ENCODE assay signal across 1 cellular context in the genomic region with DNA sequence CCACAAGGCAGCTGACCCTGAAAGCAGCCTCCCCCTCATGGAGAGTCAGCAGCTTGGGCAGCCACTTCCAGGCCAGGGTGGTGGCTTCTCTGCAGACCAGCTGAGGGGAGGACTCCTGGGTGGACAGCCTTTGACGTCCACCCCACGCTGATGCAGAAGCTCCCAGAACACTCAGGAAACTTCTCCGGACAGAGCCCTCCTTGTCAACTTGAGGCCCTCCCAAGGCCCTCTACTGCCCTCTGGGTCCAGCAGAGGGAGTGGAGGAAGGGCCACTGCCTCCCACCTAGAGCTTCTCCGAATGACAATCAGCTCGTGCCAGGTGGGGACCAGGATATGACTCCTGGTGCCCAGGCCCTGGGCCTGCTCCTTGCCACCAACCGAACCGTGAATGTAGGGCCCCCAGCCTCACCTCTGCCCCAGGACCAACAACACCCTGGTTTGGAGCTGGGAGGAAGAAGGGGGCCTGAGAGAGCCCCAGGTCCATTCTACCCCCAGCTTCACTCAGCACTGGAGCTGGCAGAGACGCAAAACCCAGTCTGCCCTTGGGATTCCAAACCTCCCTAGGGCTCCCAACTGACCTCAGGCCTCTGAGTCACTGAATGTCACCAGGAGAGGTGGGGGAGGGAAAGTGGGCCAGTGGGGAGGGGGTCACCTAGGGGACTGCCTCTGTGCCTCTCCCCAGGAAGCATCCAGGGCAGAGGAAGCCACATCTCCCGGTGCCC.
TF ChIP-seq lines count a peak whose summit lies in the region.

No MANE protein-coding gene starts in this region.

TF ChIP-seq in HepG2, 621 proteins besides CTCF, POLR2A, EP300 and RAD21 (continued from another document and continues in another):
- TF ChIP-seq, protein P1, sequence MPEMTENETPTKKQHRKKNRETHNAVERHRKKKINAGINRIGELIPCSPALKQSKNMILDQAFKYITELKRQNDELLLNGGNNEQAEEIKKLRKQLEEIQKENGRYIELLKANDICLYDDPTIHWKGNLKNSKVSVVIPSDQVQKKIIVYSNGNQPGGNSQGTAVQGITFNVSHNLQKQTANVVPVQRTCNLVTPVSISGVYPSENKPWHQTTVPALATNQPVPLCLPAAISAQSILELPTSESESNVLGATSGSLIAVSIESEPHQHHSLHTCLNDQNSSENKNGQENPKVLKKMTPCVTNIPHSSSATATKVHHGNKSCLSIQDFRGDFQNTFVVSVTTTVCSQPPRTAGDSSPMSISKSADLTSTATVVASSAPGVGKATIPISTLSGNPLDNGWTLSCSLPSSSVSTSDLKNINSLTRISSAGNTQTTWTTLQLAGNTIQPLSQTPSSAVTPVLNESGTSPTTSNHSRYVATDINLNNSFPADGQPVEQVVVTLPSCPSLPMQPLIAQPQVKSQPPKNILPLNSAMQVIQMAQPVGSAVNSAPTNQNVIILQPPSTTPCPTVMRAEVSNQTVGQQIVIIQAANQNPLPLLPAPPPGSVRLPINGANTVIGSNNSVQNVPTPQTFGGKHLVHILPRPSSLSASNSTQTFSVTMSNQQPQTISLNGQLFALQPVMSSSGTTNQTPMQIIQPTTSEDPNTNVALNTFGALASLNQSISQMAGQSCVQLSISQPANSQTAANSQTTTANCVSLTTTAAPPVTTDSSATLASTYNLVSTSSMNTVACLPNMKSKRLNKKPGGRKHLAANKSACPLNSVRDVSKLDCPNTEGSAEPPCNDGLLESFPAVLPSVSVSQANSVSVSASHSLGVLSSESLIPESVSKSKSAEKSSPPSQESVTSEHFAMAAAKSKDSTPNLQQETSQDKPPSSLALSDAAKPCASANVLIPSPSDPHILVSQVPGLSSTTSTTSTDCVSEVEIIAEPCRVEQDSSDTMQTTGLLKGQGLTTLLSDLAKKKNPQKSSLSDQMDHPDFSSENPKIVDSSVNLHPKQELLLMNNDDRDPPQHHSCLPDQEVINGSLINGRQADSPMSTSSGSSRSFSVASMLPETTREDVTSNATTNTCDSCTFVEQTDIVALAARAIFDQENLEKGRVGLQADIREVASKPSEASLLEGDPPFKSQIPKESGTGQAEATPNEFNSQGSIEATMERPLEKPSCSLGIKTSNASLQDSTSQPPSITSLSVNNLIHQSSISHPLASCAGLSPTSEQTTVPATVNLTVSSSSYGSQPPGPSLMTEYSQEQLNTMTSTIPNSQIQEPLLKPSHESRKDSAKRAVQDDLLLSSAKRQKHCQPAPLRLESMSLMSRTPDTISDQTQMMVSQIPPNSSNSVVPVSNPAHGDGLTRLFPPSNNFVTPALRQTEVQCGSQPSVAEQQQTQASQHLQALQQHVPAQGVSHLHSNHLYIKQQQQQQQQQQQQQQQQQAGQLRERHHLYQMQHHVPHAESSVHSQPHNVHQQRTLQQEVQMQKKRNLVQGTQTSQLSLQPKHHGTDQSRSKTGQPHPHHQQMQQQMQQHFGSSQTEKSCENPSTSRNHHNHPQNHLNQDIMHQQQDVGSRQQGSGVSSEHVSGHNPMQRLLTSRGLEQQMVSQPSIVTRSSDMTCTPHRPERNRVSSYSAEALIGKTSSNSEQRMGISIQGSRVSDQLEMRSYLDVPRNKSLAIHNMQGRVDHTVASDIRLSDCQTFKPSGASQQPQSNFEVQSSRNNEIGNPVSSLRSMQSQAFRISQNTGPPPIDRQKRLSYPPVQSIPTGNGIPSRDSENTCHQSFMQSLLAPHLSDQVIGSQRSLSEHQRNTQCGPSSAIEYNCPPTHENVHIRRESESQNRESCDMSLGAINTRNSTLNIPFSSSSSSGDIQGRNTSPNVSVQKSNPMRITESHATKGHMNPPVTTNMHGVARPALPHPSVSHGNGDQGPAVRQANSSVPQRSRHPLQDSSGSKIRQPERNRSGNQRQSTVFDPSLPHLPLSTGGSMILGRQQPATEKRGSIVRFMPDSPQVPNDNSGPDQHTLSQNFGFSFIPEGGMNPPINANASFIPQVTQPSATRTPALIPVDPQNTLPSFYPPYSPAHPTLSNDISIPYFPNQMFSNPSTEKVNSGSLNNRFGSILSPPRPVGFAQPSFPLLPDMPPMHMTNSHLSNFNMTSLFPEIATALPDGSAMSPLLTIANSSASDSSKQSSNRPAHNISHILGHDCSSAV (CRISPR knock-in tag; IDR thresholded peaks at IDR 0.05; ENCODE audit: borderline replicate concordance), result no peak
- TF ChIP-seq RARG (CRISPR knock-in tag; IDR thresholded peaks at IDR 0.05; ENCODE audit: low read depth) (no peak), ZC3H13 (CRISPR knock-in tag; IDR thresholded peaks at IDR 0.05) (no peak), ZC3H4 (CRISPR knock-in tag; IDR thresholded peaks at IDR 0.05; ENCODE audit: borderline replicate concordance) (no peak), KLF12 (CRISPR knock-in tag; IDR thresholded peaks at IDR 0.05; ENCODE audit: borderline replicate concordance) (0 out of 2 replicates have a peak, but pooled peaks have one; percentile 46), ZNF207 (IDR thresholded peaks at IDR 0.05; ENCODE audit: borderline replicate concordance) (no peak), FLYWCH1 (CRISPR knock-in tag; IDR thresholded peaks at IDR 0.05) (no peak), CAMTA2 (CRISPR knock-in tag; IDR thresholded peaks at IDR 0.05; ENCODE audit: borderline replicate concordance) (no peak), SNAI1 (CRISPR knock-in tag; IDR thresholded peaks at IDR 0.05; ENCODE audit: borderline replicate concordance) (no peak), ERF (CRISPR knock-in tag; IDR thresholded peaks at IDR 0.05) (no peak), ZNF282 (IDR thresholded peaks at IDR 0.05; ENCODE audit: partially characterized antibody) (no peak), ZNF44 (CRISPR knock-in tag; IDR thresholded peaks at IDR 0.05) (no peak), ZSCAN9 (CRISPR knock-in tag; IDR thresholded peaks at IDR 0.05; ENCODE audit: borderline replicate concordance) (no peak), NR2C2 (CRISPR knock-in tag; IDR thresholded peaks at IDR 0.05; ENCODE audit: borderline replicate concordance) (no peak), ZNF510 (CRISPR knock-in tag; IDR thresholded peaks at IDR 0.05; ENCODE audit: low read depth) (no peak), ZNF577 (CRISPR knock-in tag; IDR thresholded peaks at IDR 0.05; ENCODE audit: borderline replicate concordance, low read depth) (no peak), SOX5 (CRISPR knock-in tag; IDR thresholded peaks at IDR 0.05; ENCODE audit: borderline replicate concordance) (peak; percentile 13; the same call in 1 of the 2 replicates), CHCHD3 (CRISPR knock-in tag; IDR thresholded peaks at IDR 0.05) (no peak), SRY (CRISPR knock-in tag; IDR thresholded peaks at IDR 0.05) (no peak; the same call in 1 of the 2 replicates), CEBPG (CRISPR knock-in tag; IDR thresholded peaks at IDR 0.05) (no peak), MEIS1 (CRISPR knock-in tag; IDR thresholded peaks at IDR 0.05; ENCODE audit: borderline replicate concordance) (0 out of 2 replicates have a peak, but pooled peaks have one; percentile 6), ZSCAN12 (CRISPR knock-in tag; IDR thresholded peaks at IDR 0.05) (no peak), NFYC (CRISPR knock-in tag; IDR thresholded peaks at IDR 0.05) (no peak), ZFP62 (CRISPR knock-in tag; IDR thresholded peaks at IDR 0.05) (no peak), SP1 (IDR thresholded peaks at IDR 0.05) (no peak), SP1 (CRISPR knock-in tag; IDR thresholded peaks at IDR 0.05) (no peak), CREB1 (IDR thresholded peaks at IDR 0.05) (no peak), CREB1 (CRISPR knock-in tag; IDR thresholded peaks at IDR 0.05) (no peak), PHF20 (CRISPR knock-in tag; IDR thresholded peaks at IDR 0.05) (no peak), MBNL3 (CRISPR knock-in tag; conservative IDR thresholded peaks at IDR 0.05) (no peak)
- TF ChIP-seq, protein P2, sequence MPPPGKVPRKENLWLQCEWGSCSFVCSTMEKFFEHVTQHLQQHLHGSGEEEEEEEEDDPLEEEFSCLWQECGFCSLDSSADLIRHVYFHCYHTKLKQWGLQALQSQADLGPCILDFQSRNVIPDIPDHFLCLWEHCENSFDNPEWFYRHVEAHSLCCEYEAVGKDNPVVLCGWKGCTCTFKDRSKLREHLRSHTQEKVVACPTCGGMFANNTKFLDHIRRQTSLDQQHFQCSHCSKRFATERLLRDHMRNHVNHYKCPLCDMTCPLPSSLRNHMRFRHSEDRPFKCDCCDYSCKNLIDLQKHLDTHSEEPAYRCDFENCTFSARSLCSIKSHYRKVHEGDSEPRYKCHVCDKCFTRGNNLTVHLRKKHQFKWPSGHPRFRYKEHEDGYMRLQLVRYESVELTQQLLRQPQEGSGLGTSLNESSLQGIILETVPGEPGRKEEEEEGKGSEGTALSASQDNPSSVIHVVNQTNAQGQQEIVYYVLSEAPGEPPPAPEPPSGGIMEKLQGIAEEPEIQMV (CRISPR knock-in tag; IDR thresholded peaks at IDR 0.05; ENCODE audit: low read depth), result 0 out of 2 replicates have a peak, but pooled peaks have one; percentile 29
- TF ChIP-seq, protein P3, sequence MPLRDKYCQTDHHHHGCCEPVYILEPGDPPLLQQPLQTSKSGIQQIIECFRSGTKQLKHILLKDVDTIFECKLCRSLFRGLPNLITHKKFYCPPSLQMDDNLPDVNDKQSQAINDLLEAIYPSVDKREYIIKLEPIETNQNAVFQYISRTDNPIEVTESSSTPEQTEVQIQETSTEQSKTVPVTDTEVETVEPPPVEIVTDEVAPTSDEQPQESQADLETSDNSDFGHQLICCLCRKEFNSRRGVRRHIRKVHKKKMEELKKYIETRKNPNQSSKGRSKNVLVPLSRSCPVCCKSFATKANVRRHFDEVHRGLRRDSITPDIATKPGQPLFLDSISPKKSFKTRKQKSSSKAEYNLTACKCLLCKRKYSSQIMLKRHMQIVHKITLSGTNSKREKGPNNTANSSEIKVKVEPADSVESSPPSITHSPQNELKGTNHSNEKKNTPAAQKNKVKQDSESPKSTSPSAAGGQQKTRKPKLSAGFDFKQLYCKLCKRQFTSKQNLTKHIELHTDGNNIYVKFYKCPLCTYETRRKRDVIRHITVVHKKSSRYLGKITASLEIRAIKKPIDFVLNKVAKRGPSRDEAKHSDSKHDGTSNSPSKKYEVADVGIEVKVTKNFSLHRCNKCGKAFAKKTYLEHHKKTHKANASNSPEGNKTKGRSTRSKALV (CRISPR knock-in tag; IDR thresholded peaks at IDR 0.05), result no peak
- TF ChIP-seq, protein P4, sequence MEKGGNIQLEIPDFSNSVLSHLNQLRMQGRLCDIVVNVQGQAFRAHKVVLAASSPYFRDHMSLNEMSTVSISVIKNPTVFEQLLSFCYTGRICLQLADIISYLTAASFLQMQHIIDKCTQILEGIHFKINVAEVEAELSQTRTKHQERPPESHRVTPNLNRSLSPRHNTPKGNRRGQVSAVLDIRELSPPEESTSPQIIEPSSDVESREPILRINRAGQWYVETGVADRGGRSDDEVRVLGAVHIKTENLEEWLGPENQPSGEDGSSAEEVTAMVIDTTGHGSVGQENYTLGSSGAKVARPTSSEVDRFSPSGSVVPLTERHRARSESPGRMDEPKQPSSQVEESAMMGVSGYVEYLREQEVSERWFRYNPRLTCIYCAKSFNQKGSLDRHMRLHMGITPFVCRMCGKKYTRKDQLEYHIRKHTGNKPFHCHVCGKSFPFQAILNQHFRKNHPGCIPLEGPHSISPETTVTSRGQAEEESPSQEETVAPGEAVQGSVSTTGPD (CRISPR knock-in tag; IDR thresholded peaks at IDR 0.05), result no peak
- TF ChIP-seq, protein P5, sequence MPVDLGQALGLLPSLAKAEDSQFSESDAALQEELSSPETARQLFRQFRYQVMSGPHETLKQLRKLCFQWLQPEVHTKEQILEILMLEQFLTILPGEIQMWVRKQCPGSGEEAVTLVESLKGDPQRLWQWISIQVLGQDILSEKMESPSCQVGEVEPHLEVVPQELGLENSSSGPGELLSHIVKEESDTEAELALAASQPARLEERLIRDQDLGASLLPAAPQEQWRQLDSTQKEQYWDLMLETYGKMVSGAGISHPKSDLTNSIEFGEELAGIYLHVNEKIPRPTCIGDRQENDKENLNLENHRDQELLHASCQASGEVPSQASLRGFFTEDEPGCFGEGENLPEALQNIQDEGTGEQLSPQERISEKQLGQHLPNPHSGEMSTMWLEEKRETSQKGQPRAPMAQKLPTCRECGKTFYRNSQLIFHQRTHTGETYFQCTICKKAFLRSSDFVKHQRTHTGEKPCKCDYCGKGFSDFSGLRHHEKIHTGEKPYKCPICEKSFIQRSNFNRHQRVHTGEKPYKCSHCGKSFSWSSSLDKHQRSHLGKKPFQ (CRISPR knock-in tag; IDR thresholded peaks at IDR 0.05; ENCODE audit: insufficient replicate concordance), result no peak
- TF ChIP-seq, protein P6, sequence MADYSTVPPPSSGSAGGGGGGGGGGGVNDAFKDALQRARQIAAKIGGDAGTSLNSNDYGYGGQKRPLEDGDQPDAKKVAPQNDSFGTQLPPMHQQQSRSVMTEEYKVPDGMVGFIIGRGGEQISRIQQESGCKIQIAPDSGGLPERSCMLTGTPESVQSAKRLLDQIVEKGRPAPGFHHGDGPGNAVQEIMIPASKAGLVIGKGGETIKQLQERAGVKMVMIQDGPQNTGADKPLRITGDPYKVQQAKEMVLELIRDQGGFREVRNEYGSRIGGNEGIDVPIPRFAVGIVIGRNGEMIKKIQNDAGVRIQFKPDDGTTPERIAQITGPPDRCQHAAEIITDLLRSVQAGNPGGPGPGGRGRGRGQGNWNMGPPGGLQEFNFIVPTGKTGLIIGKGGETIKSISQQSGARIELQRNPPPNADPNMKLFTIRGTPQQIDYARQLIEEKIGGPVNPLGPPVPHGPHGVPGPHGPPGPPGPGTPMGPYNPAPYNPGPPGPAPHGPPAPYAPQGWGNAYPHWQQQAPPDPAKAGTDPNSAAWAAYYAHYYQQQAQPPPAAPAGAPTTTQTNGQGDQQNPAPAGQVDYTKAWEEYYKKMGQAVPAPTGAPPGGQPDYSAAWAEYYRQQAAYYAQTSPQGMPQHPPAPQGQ (CRISPR knock-in tag; IDR thresholded peaks at IDR 0.05; ENCODE audit: borderline replicate concordance), result no peak
- TF ChIP-seq, protein P7, sequence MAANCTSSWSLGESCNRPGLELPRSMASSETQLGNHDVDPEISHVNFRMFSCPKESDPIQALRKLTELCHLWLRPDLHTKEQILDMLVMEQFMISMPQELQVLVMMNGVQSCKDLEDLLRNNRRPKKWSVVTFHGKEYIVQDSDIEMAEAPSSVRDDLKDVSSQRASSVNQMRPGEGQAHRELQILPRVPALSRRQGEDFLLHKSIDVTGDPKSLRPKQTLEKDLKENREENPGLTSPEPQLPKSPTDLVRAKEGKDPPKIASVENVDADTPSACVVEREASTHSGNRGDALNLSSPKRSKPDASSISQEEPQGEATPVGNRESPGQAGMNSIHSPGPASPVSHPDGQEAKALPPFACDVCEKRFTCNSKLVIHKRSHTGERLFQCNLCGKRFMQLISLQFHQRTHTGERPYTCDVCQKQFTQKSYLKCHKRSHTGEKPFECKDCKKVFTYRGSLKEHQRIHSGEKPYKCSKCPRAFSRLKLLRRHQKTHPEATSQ (CRISPR knock-in tag; IDR thresholded peaks at IDR 0.05; ENCODE audit: borderline replicate concordance), result no peak
- TF ChIP-seq, protein P8, sequence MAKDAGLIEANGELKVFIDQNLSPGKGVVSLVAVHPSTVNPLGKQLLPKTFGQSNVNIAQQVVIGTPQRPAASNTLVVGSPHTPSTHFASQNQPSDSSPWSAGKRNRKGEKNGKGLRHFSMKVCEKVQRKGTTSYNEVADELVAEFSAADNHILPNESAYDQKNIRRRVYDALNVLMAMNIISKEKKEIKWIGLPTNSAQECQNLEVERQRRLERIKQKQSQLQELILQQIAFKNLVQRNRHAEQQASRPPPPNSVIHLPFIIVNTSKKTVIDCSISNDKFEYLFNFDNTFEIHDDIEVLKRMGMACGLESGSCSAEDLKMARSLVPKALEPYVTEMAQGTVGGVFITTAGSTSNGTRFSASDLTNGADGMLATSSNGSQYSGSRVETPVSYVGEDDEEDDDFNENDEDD (CRISPR knock-in tag; IDR thresholded peaks at IDR 0.05; ENCODE audit: borderline replicate concordance), result no peak
